1 cellular context compared by ENCODE assay signal in the genomic region with DNA sequence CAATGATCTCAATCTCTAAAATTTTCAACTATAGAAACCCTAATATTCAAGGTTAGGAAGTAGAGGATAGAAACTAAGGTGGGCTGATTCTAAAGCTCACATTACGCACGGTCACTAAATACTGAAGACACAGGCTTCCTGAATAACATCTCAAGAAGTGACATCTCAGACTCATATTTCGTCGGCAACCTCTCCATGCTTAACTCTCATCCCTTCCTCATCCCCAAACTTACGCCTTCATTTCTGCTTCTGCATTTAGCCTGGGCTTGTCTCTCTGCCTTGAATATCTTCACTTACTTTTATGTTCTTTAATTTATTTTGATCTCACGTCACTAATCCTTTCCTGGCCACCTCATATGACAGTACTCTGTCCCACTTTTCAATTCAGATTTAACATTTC.
TF ChIP-seq lines count a peak whose summit lies in the region.

No MANE protein-coding gene starts in this region.

TF ChIP-seq in HepG2, 621 proteins besides CTCF, POLR2A, EP300 and RAD21:
- TF ChIP-seq RBFOX2 (IDR thresholded peaks at IDR 0.05; ENCODE audit: low read depth, low read length) = peak; percentile 37; the same call in 1 of the 2 replicates
- TF ChIP-seq LCORL (IDR thresholded peaks at IDR 0.05) = no peak
- TF ChIP-seq LCORL (CRISPR knock-in tag; IDR thresholded peaks at IDR 0.05) = no peak
